16 cellular contexts compared by ENCODE assay signal in the genomic region with DNA sequence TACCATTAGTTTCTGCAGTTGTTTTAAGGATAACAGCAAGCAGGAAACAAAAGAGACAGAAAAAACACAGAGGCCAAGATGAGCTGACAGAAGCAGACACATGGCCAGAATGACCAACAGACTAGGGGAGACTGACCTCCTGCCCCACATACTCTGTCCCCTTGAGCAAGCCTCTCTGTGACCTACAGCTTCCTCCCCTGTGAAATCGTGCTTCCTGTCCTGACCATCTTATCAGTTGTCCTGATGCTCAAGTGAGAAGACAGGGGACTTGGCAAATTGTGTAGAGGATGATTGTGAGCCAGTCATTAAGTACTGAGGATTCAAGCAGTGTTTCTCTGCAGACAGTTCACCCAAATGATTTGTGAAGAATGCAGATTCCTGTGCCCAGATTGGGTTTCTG.
"Had no signal": no experiment of that assay in that cellular context is flagged by ENCODE, and none has a peak within 500 bp of the region (broad histone marks: within the 10 kb centered on the region; RNA-seq: fewer than 3 reads in every experiment).

No MANE protein-coding gene starts in this region.

- H3K4me1 ChIP-seq: body of pancreas, psoas muscle had no signal

- H3K27ac Mint-ChIP-seq: activated naive CD4-positive, alpha-beta T cell treated with anti-CD3 and anti-CD28 coated beads for 36 hours had no signal

- H3K4me3 Mint-ChIP-seq: activated naive CD4-positive, alpha-beta T cell treated with anti-CD3 and anti-CD28 coated beads for 36 hours; stimulated activated naive CD8-positive, alpha-beta T cell treated with anti-CD3 and anti-CD28 coated beads, Interleukin-15, Interleukin-2, amounts not matched to agents 100 ng/mL and 50 ng/mL, for 24 hours had no signal

- ATAC-seq: body of pancreas; mucosa of descending colon; naive thymus-derived CD8-positive, alpha-beta T cell; psoas muscle; SK-N-SH treated with all-trans-retinoic acid at 6 μM for 48 hours had no signal

- H3K27me3 Mint-ChIP-seq: naive thymus-derived CD8-positive, alpha-beta T cell; stimulated activated naive CD8-positive, alpha-beta T cell treated with anti-CD3 and anti-CD28 coated beads, Interleukin-15, Interleukin-2, amounts not matched to agents 100 ng/mL and 50 ng/mL, for 24 hours had no signal

- H3K36me3 ChIP-seq: adrenal gland, esophagus muscularis mucosa, upper lobe of left lung had no signal

- H3K4me3 ChIP-seq: adrenal gland, body of pancreas, esophagus muscularis mucosa, mucosa of descending colon, psoas muscle, upper lobe of left lung had no signal

- H3K27me3 ChIP-seq: adrenal gland, body of pancreas, esophagus muscularis mucosa, upper lobe of left lung had no signal

- H3K9me3 ChIP-seq: adrenal gland, body of pancreas, esophagus muscularis mucosa, mucosa of descending colon, psoas muscle, upper lobe of left lung had no signal

- H3K27ac ChIP-seq: body of pancreas, esophagus muscularis mucosa, psoas muscle, upper lobe of left lung had no signal

- DNase-seq: activated CD4-positive, alpha-beta T cell treated with anti-CD3 and anti-CD28 coated beads, Interleukin-2, amount 50 U/mL, for 1 hour; activated naive CD4-positive, alpha-beta T cell treated with anti-CD3 and anti-CD28 coated beads for 36 hours; activated T-cell treated with anti-CD3 and anti-CD28 coated beads, Interleukin-2, amount 50 U/mL, for 48 hours; body of pancreas; cerebellar nuclear complex; glutamatergic neuron; mammary epithelial cell; mucosa of descending colon; naive thymus-derived CD8-positive, alpha-beta T cell; psoas muscle; stimulated activated CD4-positive, alpha-beta T cell treated with anti-CD3 and anti-CD28 coated beads, Interleukin-2, amount 100 ng/mL, for 48 hours; upper lobe of left lung had no signal

- H3K9me3 Mint-ChIP-seq: activated naive CD4-positive, alpha-beta T cell treated with anti-CD3 and anti-CD28 coated beads for 36 hours; naive thymus-derived CD8-positive, alpha-beta T cell; stimulated activated naive CD8-positive, alpha-beta T cell treated with anti-CD3 and anti-CD28 coated beads, Interleukin-15, Interleukin-2, amounts not matched to agents 100 ng/mL and 50 ng/mL, for 24 hours had no signal
